In the genomic region with DNA sequence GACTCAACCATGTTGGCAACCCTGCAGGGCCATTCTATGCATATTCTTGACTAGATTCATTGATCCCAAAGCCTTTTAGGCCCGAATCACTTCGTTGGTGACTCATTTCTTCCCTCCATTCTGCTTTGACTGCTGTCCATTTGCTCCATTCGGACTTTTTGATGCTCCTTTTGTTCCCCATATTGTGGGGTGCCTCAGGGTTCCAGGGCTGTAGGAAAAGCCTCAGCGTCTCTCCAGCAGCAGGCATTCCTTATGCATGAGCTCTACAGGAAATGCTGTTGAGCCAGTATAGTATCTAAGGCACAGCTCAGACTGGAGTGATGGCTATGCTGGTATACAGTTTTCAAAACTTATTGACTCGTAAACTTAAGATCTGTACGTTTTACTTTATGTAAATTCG, we compare ENCODE assay signal across 15 cellular contexts.
A peak's percentile ranks its signal among the peaks of the same experiment; 100 is the strongest.
DNase-seq lines count a peak whose midpoint lies in the region; ATAC-seq, FAIRE-seq and TF ChIP-seq lines count a peak whose summit lies in the region.
"Had no signal": no experiment of that assay in that cellular context is flagged by ENCODE, and none has a peak within 500 bp of the region (broad histone marks: within the 10 kb centered on the region; RNA-seq: fewer than 3 reads in every experiment).

No MANE protein-coding gene starts in this region.

- no peaks in the 10 kb centered on the region for H3K36me3 Mint-ChIP-seq in astrocyte (ENCODE audit: low read depth, unreplicated experiment)

- H3K4me2 ChIP-seq in A549 (no peak overlapping the region), astrocyte (ENCODE audit: low read length) (peak overlapping the region; percentile 42)

- no peak overlapping the region for H3K9ac ChIP-seq in astrocyte (ENCODE audit: low read length)

- TF ChIP-seq EP300 in A549 (IDR thresholded peaks at IDR 0.05), result no peak

- H3K4me3 Mint-ChIP-seq in astrocyte (ENCODE audit: unreplicated experiment), result no peak overlapping the region
- H3K4me3 Mint-ChIP-seq: activated CD8-positive, alpha-beta T cell treated with anti-CD3 and anti-CD28 coated beads for 36 hours; neural crest cell; T-helper 1 cell treated with Interleukin-12 subunit alpha and Interleukin-12 subunit beta and Interleukin-4 antibody, amounts not matched to agents 30 μg/mL and 1 μg/mL, for 36 hours had no signal

- no peaks in the 10 kb centered on the region for H3K79me2 ChIP-seq in astrocyte (ENCODE audit: insufficient read depth, low read length)

- TF ChIP-seq RAD21 in A549 (conservative IDR thresholded peaks at IDR 0.05 in 1 of 2, IDR thresholded peaks at IDR 0.05 in 1 of 2), result no peak

- H4K20me1 ChIP-seq in astrocyte (ENCODE audit: insufficient read depth, low read length), result peaks cover 5% of the 10 kb centered on the region

- no peaks in the 10 kb centered on the region for H3K9me3 ChIP-seq in A549
- no peaks in the 10 kb centered on the region for H3K9me3 ChIP-seq in astrocyte (ENCODE audit: insufficient read depth, low read depth, low read length)
- H3K9me3 ChIP-seq: gastrocnemius medialis had no signal

- CTCF ChIA-PET in A549 (lab: Yijun Ruan, JAX), result interaction anchor here (2.2 to 2.3 kb wide), 2 partner anchors 19 to 49 kb away, joined by 9 to 15 read pairs; no protein-coding TSS in a partner anchor

- peaks cover 6% of the 10 kb centered on the region for H3K27me3 Mint-ChIP-seq in astrocyte (ENCODE audit: low read depth, unreplicated experiment)
- H3K27me3 Mint-ChIP-seq: activated CD8-positive, alpha-beta T cell treated with anti-CD3 and anti-CD28 coated beads for 36 hours had no signal

- no peaks in the 10 kb centered on the region for H3K36me3 ChIP-seq in astrocyte (ENCODE audit: insufficient read depth, low read length)
- H3K36me3 ChIP-seq: gastrocnemius medialis had no signal

- H2AFZ ChIP-seq in astrocyte (ENCODE audit: low read depth, low read length), result no peak overlapping the region

- POLR2A ChIA-PET in A549 (lab: Yijun Ruan, JAX), result no interaction called here

- ATAC-seq in A549 (peak in 1 of 2 experiments; percentile 38; a peak in 2 of 6 replicates), HG02884 (IDR thresholded peaks at IDR 0.05; ENCODE audit: unreplicated experiment) (no peak), HG03521 (IDR thresholded peaks at IDR 0.05; ENCODE audit: unreplicated experiment) (no peak)
- ATAC-seq: activated CD8-positive, alpha-beta T cell treated with anti-CD3 and anti-CD28 coated beads for 36 hours; gastrocnemius medialis had no signal

- peaks cover 1% of the 10 kb centered on the region for H3K9me3 Mint-ChIP-seq in astrocyte (ENCODE audit: unreplicated experiment)
- H3K9me3 Mint-ChIP-seq: activated CD8-positive, alpha-beta T cell treated with anti-CD3 and anti-CD28 coated beads for 36 hours; neural crest cell; T-helper 1 cell treated with Interleukin-12 subunit alpha and Interleukin-12 subunit beta and Interleukin-4 antibody, amounts not matched to agents 30 μg/mL and 1 μg/mL, for 36 hours had no signal

- H3K4me1 ChIP-seq in A549 (peaks cover 42% of the 10 kb centered on the region), astrocyte (ENCODE audit: insufficient read depth, low read length) (peaks cover 49% of the 10 kb centered on the region)

- WGBS in A549 (ENCODE audit: missing lambda C conversion rate), result 76% methylated on average over 7 of the region's 7 CpGs

- no peak overlapping the region for H3K27ac ChIP-seq in A549
- peak overlapping the region; percentile 19 for H3K27ac ChIP-seq in astrocyte (ENCODE audit: low read depth, low read length)
- H3K27ac ChIP-seq: gastrocnemius medialis had no signal

- H3K4me1 Mint-ChIP-seq in astrocyte (ENCODE audit: low read depth, unreplicated experiment), result peaks cover 42% of the 10 kb centered on the region

- H3K27me3 ChIP-seq in astrocyte (ENCODE audit: insufficient read depth, low read length), result no peaks in the 10 kb centered on the region
- H3K27me3 ChIP-seq: gastrocnemius medialis had no signal

- no peak for FAIRE-seq in A549 (lab: Jason Lieb, UNC)
- FAIRE-seq in HTR-8/SVneo (lab: Jason Lieb, UNC), result peak; percentile 46
- no peak for FAIRE-seq in astrocyte (lab: Jason Lieb, UNC)
- no peak for FAIRE-seq in frontal cortex (lab: Jason Lieb, UNC)
- FAIRE-seq: A204.1 had no signal

- no peak for TF ChIP-seq CTCF in A549 (IDR thresholded peaks at IDR 0.05)
- TF ChIP-seq CTCF in astrocyte (IDR thresholded peaks at IDR 0.05; ENCODE audit: insufficient read depth, low read depth, low read length), result no peak

- peak overlapping the region; percentile 73 for H3K27ac Mint-ChIP-seq in astrocyte (ENCODE audit: unreplicated experiment)
- H3K27ac Mint-ChIP-seq: activated CD8-positive, alpha-beta T cell treated with anti-CD3 and anti-CD28 coated beads for 36 hours; T-helper 1 cell treated with Interleukin-12 subunit alpha and Interleukin-12 subunit beta and Interleukin-4 antibody, amounts not matched to agents 30 μg/mL and 1 μg/mL, for 36 hours had no signal

- no peak for DNase-seq in A549 (ENCODE audit: low read depth in 1 of 2, low spot score in 1 of 2)
- peak; percentile 54 for DNase-seq in HTR-8/SVneo (ENCODE audit: insufficient read length, low spot score)
- DNase-seq in astrocyte (ENCODE audit: low read depth), result peak; percentile 80
- peak; percentile 39 for DNase-seq in hepatic stellate cell (ENCODE audit: low spot score)
- DNase-seq in DMS153 (lab: John Stamatoyannopoulos, UW), result no peak
- DNase-seq in frontal cortex (ENCODE audit: low spot score in 2 of 2), result no peak
- DNase-seq: activated CD8-positive, alpha-beta T cell treated with anti-CD3 and anti-CD28 coated beads for 36 hours; cerebellar nuclear complex; gastrocnemius medialis; NCI-H187 had no signal

- TF ChIP-seq POLR2A in A549 (IDR thresholded peaks at IDR 0.05; ENCODE audit: low read length), result no peak

- H3K4me3 ChIP-seq in A549, result no peak overlapping the region
- H3K4me3 ChIP-seq in astrocyte (ENCODE audit: insufficient read depth, low read depth, low read length), result no peak overlapping the region
- H3K4me3 ChIP-seq: gastrocnemius medialis had no signal

TF ChIP-seq in A549, 52 proteins besides CTCF, POLR2A, EP300 and RAD21:
- TF ChIP-seq POLR2AphosphoS2 (conservative IDR thresholded peaks at IDR 0.05; ENCODE audit: low read length) (no peak), FOSL2 (IDR thresholded peaks at IDR 0.05) (no peak), FOSL2 (CRISPR knock-in tag; IDR thresholded peaks at IDR 0.05) (peak; percentile 22; the same call in 1 of the 2 replicates)

Comparison
In these comparisons a context has a peak if more than half of its experiments do, and no peak if none do; other contexts are left out.
1. DNase-seq: peak in HTR-8/SVneo (single experiment), astrocyte (single experiment) and hepatic stellate cell (single experiment); none in A549 (0 of 2), DMS153 (single experiment) and frontal cortex (0 of 2).